ENCODE assay signal across 8 cellular contexts in genomic region chr17:2852211-2852610, GRCh38. TPM values are rescaled to one million over a fixed set of nuclear protein-coding genes. Genes with fewer than 3 reads are reported as not detected.
DNase-seq lines count a peak whose midpoint lies in the region; ATAC-seq, FAIRE-seq and TF ChIP-seq lines count a peak whose summit lies in the region.

No MANE protein-coding gene starts in this region.

- H2BK120ac ChIP-seq in neuronal stem cell (ENCODE audit: low read depth, low read length): no peak overlapping the region

- no peak overlapping the region for H3K14ac ChIP-seq in neuronal stem cell (ENCODE audit: low read length)

- no peak overlapping the region for H3K4me2 ChIP-seq in astrocyte (ENCODE audit: low read length)
- peak overlapping the region; percentile 31 for H3K4me2 ChIP-seq in neuronal stem cell (ENCODE audit: insufficient read depth, low read length, poor library complexity, severe bottlenecking)
- no peak overlapping the region for H3K4me2 ChIP-seq in smooth muscle cell

- no peaks in the 10 kb centered on the region for H3F3A ChIP-seq in smooth muscle cell (ENCODE audit: low read depth)

- H2BK15ac ChIP-seq in neuronal stem cell (ENCODE audit: low read length): peak overlapping the region; percentile 54

- TF ChIP-seq CTCF in astrocyte (IDR thresholded peaks at IDR 0.05; ENCODE audit: insufficient read depth, low read depth, low read length): no peak
- no peak for TF ChIP-seq CTCF in smooth muscle cell (IDR thresholded peaks at IDR 0.05; ENCODE audit: borderline replicate concordance, insufficient read depth, poor library complexity, severe bottlenecking)

- no peak overlapping the region for H2AK5ac ChIP-seq in neuronal stem cell (ENCODE audit: low read depth, low read length)

- WGBS in neuronal stem cell (ENCODE audit: extremely low coverage in 2 of 2, insufficient read length in 2 of 2, insufficient replicate concordance in 1 of 2), 2 donors: no CpG with 5 or more reads among the region's 6 CpGs
- 60% methylated on average over 6 of the region's 6 CpGs for WGBS in smooth muscle cell (ENCODE audit: low lambda C conversion rate)

- H3K4me3 Mint-ChIP-seq in activated CD4-positive, alpha-beta T cell treated with anti-CD3 and anti-CD28 coated beads for 36 hours: peak overlapping the region; percentile 47
- peak overlapping the region; percentile 60 for H3K4me3 Mint-ChIP-seq in astrocyte (ENCODE audit: unreplicated experiment)

- peaks cover 2% of the 10 kb centered on the region for H3K79me1 ChIP-seq in neuronal stem cell (ENCODE audit: low read depth, low read length)

- H2AFZ ChIP-seq in astrocyte (ENCODE audit: low read depth, low read length) (no peak overlapping the region), neuronal stem cell (ENCODE audit: low read length) (no peak overlapping the region), smooth muscle cell (ENCODE audit: low read depth) (no peak overlapping the region)

- H3K79me2 ChIP-seq in astrocyte (ENCODE audit: insufficient read depth, low read length) (peaks cover 10% of the 10 kb centered on the region), smooth muscle cell (ENCODE audit: low read depth) (no peaks in the 10 kb centered on the region)

- intact Hi-C loops in activated CD4-positive, alpha-beta T cell treated with anti-CD3 and anti-CD28 coated beads for 36 hours (cut with DNase I, micrococcal nuclease): no loop called here

- no peak for DNase-seq in activated CD4-positive, alpha-beta T cell treated with anti-CD3 and anti-CD28 coated beads for 36 hours
- DNase-seq in activated CD4-positive, alpha-beta T cell treated with anti-CD3 and anti-CD28 coated beads for 1 hour: no peak
- DNase-seq in astrocyte (ENCODE audit: low read depth) (no peak), neuronal stem cell (ENCODE audit: low spot score) (no peak), NCI-H226 (no peak), smooth muscle cell (lab: John Stamatoyannopoulos, UW; ENCODE audit: unreplicated experiment) (no peak)

- no peak overlapping the region for H3K27ac Mint-ChIP-seq in activated CD4-positive, alpha-beta T cell treated with anti-CD3 and anti-CD28 coated beads for 36 hours
- H3K27ac Mint-ChIP-seq in astrocyte (ENCODE audit: unreplicated experiment): no peak overlapping the region

- H3K9ac ChIP-seq in HUES6 (ENCODE audit: low read length) (no peak overlapping the region), astrocyte (ENCODE audit: low read length) (no peak overlapping the region), neuronal stem cell (ENCODE audit: low read depth, low read length, poor library complexity) (no peak overlapping the region), smooth muscle cell (ENCODE audit: low read depth) (no peak overlapping the region)

- peaks cover 24% of the 10 kb centered on the region for H3K4me1 Mint-ChIP-seq in activated CD4-positive, alpha-beta T cell treated with anti-CD3 and anti-CD28 coated beads for 36 hours
- peaks cover 10% of the 10 kb centered on the region for H3K4me1 Mint-ChIP-seq in astrocyte (ENCODE audit: low read depth, unreplicated experiment)

- no peak overlapping the region for H3K4ac ChIP-seq in neuronal stem cell (ENCODE audit: low read length)

- H2BK5ac ChIP-seq in neuronal stem cell (ENCODE audit: low read length): no peak overlapping the region

- H3K36me3 ChIP-seq in HUES6 (ENCODE audit: control insufficient read depth, insufficient read depth, low read length): no peaks in the 10 kb centered on the region
- H3K36me3 ChIP-seq in astrocyte (ENCODE audit: insufficient read depth, low read length): no peaks in the 10 kb centered on the region
- H3K36me3 ChIP-seq in neuronal stem cell (replicated peaks in 1 of 2; ENCODE audit: control insufficient read depth in 2 of 2, insufficient read depth in 2 of 2, low read length in 2 of 2): no peaks in the 10 kb centered on the region
- no peaks in the 10 kb centered on the region for H3K36me3 ChIP-seq in smooth muscle cell (ENCODE audit: low read depth)

- no peak overlapping the region for H3K23ac ChIP-seq in neuronal stem cell (ENCODE audit: low read depth, low read length, poor library complexity)

- H3K9me3 Mint-ChIP-seq in activated CD4-positive, alpha-beta T cell treated with anti-CD3 and anti-CD28 coated beads for 36 hours (ENCODE audit: low read depth): no peaks in the 10 kb centered on the region
- H3K9me3 Mint-ChIP-seq in astrocyte (ENCODE audit: unreplicated experiment): no peaks in the 10 kb centered on the region

- H3K36me3 Mint-ChIP-seq in activated CD4-positive, alpha-beta T cell treated with anti-CD3 and anti-CD28 coated beads for 36 hours (ENCODE audit: low read depth): no peaks in the 10 kb centered on the region
- H3K36me3 Mint-ChIP-seq in astrocyte (ENCODE audit: low read depth, unreplicated experiment): no peaks in the 10 kb centered on the region

- H4K8ac ChIP-seq in neuronal stem cell (ENCODE audit: low read depth, low read length): no peak overlapping the region

- peaks cover 37% of the 10 kb centered on the region for H3K4me1 ChIP-seq in HUES6 (ENCODE audit: control insufficient read depth, insufficient read depth, low read length)
- peaks cover 13% of the 10 kb centered on the region for H3K4me1 ChIP-seq in astrocyte (ENCODE audit: insufficient read depth, low read length)
- H3K4me1 ChIP-seq in neuronal stem cell (ENCODE audit: control insufficient read depth in 2 of 2, insufficient read depth in 1 of 2, low read depth in 1 of 2, low read length in 2 of 2): peaks cover 0 to 13% of the 10 kb centered on the region in 2 donors
- peaks cover 20% of the 10 kb centered on the region for H3K4me1 ChIP-seq in smooth muscle cell (ENCODE audit: low read depth)

- H3K27me3 Mint-ChIP-seq in activated CD4-positive, alpha-beta T cell treated with anti-CD3 and anti-CD28 coated beads for 36 hours: peaks cover 30% of the 10 kb centered on the region
- peaks cover 25% of the 10 kb centered on the region for H3K27me3 Mint-ChIP-seq in astrocyte (ENCODE audit: low read depth, unreplicated experiment)

- H3K4me3 ChIP-seq in HUES6 (ENCODE audit: low read depth, low read length): peak overlapping the region; percentile 67
- H3K4me3 ChIP-seq in astrocyte (ENCODE audit: insufficient read depth, low read depth, low read length): no peak overlapping the region
- no peak overlapping the region for H3K4me3 ChIP-seq in neuronal stem cell (ENCODE audit: low read length in 2 of 2)
- no peak overlapping the region for H3K4me3 ChIP-seq in smooth muscle cell

- H2BK12ac ChIP-seq in neuronal stem cell (ENCODE audit: low read length): no peak overlapping the region

- POLR2A ChIA-PET in activated CD4-positive, alpha-beta T cell treated with anti-CD3 and anti-CD28 coated beads for 36 hours (lab: Charles Lee): no interaction called here

- H4K20me1 ChIP-seq in astrocyte (ENCODE audit: insufficient read depth, low read length) (peaks cover 5% of the 10 kb centered on the region), smooth muscle cell (ENCODE audit: low read depth) (no peaks in the 10 kb centered on the region)

- H3K9me3 ChIP-seq in HUES6 (ENCODE audit: control insufficient read depth, insufficient read depth, low read depth, low read length): no peaks in the 10 kb centered on the region
- no peaks in the 10 kb centered on the region for H3K9me3 ChIP-seq in astrocyte (ENCODE audit: insufficient read depth, low read depth, low read length)
- peaks cover 0 to 4% of the 10 kb centered on the region in 2 donors for H3K9me3 ChIP-seq in neuronal stem cell (replicated peaks in 1 of 2; ENCODE audit: control insufficient read depth in 2 of 2, insufficient read depth in 1 of 2, low read depth in 1 of 2, low read length in 2 of 2)
- H3K9me3 ChIP-seq in smooth muscle cell (replicated peaks; ENCODE audit: low read depth): no peaks in the 10 kb centered on the region

- no peak overlapping the region for H4K91ac ChIP-seq in neuronal stem cell (ENCODE audit: low read depth, low read length, poor library complexity)

- no peak for FAIRE-seq in astrocyte (lab: Jason Lieb, UNC)

- H3K27me3 ChIP-seq in HUES6 (ENCODE audit: control insufficient read depth, insufficient read depth, low read length) (peaks cover 40% of the 10 kb centered on the region; the same call in 1 of the 2 replicates), astrocyte (ENCODE audit: insufficient read depth, low read length) (peaks cover 8% of the 10 kb centered on the region), neuronal stem cell (ENCODE audit: control insufficient read depth in 3 of 3, insufficient read depth in 3 of 3, low read depth in 1 of 3, low read length in 3 of 3) (peaks cover 11 to 67% (median 35%) of the 10 kb centered on the region in 3 experiments), smooth muscle cell (ENCODE audit: low read depth) (peaks cover 23% of the 10 kb centered on the region)

- H3K18ac ChIP-seq in neuronal stem cell (ENCODE audit: low read length): peak overlapping the region; percentile 88

- H3K27ac ChIP-seq in HUES6 (ENCODE audit: low read depth, low read length) (no peak overlapping the region), astrocyte (ENCODE audit: low read depth, low read length) (no peak overlapping the region), neuronal stem cell (replicated peaks; ENCODE audit: low read length) (no peak overlapping the region), smooth muscle cell (ENCODE audit: low read depth) (no peak overlapping the region)

- CTCF ChIA-PET in activated CD4-positive, alpha-beta T cell treated with anti-CD3 and anti-CD28 coated beads for 36 hours (lab: Charles Lee): interaction anchor here (0.6 to 0.7 kb wide), 2 partner anchors 15 to 56 kb away, joined by 3 to 5 read pairs; partner anchors contain the start of gene RAP1GAP2

- ATAC-seq in activated CD4-positive, alpha-beta T cell treated with anti-CD3 and anti-CD28 coated beads for 36 hours: no peak
- ATAC-seq in GM21515 (IDR thresholded peaks at IDR 0.05; ENCODE audit: unreplicated experiment): no peak

RNA-seq across cellular contexts. Expression of gene RAP1GAP2, which starts 56.0 kb away (rescaled TPM):
- under 1 TPM; 0.64 to 0.86 TPM for total RNA-seq in activated CD4-positive, alpha-beta T cell treated with anti-CD3 and anti-CD28 coated beads for 36 hours
- total RNA-seq in astrocyte: 7.8 and 8.6 TPM in 2 replicates
- polyA plus RNA-seq in neuronal stem cell (2013, experiment 1 of 2): 2.9 TPM
- polyA plus RNA-seq in neuronal stem cell (2013, experiment 2 of 2): 3.1 TPM
- 0.99 and 1.9 TPM in 2 replicates for total RNA-seq in smooth muscle cell
- 0.31 and 0.93 TPM in 2 replicates for polyA plus RNA-seq in smooth muscle cell
